In genomic region chr16:75421820-75422126, GRCh38 we compare ENCODE assay signal across 15 cellular contexts. TPM values are rescaled to one million over a fixed set of nuclear protein-coding genes. Genes with fewer than 3 reads are reported as not detected.
A peak's percentile ranks its signal among the peaks of the same experiment; 100 is the strongest.
DNase-seq lines count a peak whose midpoint lies in the region; ATAC-seq, FAIRE-seq and TF ChIP-seq lines count a peak whose summit lies in the region.
"Had no signal": no experiment of that assay in that cellular context is flagged by ENCODE, and none has a peak within 500 bp of the region (broad histone marks: within the 10 kb centered on the region; RNA-seq: fewer than 3 reads in every experiment).

No MANE protein-coding gene starts in this region.

- TF ChIP-seq RAD21 in K562 (CRISPR knock-in tag; conservative IDR thresholded peaks at IDR 0.05 in 1 of 2, IDR thresholded peaks at IDR 0.05 in 1 of 2), result no peak

- ATAC-seq in CD4-positive, CD25-positive, alpha-beta regulatory T cell (ENCODE audit: low read depth in 2 of 2), result no peak
- no peak for ATAC-seq in K562
- no peak for ATAC-seq in HG02970 (IDR thresholded peaks at IDR 0.05; ENCODE audit: low FRiP score, unreplicated experiment)
- ATAC-seq in HG02938 (IDR thresholded peaks at IDR 0.05; ENCODE audit: unreplicated experiment), result no peak
- ATAC-seq in HG02981 (IDR thresholded peaks at IDR 0.05; ENCODE audit: unreplicated experiment), result no peak
- ATAC-seq: right cardiac atrium had no signal

- no peaks in the 10 kb centered on the region for H3K27me3 Mint-ChIP-seq in CD4-positive, CD25-positive, alpha-beta regulatory T cell

- no peak overlapping the region for H3K4me2 ChIP-seq in K562 (ENCODE audit: insufficient read depth, low read length)

- no peak for FAIRE-seq in K562 (lab: Jason Lieb, UNC)
- FAIRE-seq: colon had no signal

- no peak overlapping the region for H3K4me3 ChIP-seq in CD4-positive, CD25-positive, alpha-beta regulatory T cell (ENCODE audit: low read depth, low read length)
- H3K4me3 ChIP-seq in HEK293 (ENCODE audit: low read depth, low read length) (no peak overlapping the region), K562 (no peak overlapping the region), mucosa of stomach (ENCODE audit: low read length) (no peak overlapping the region)

- no peak for TF ChIP-seq EP300 in K562 (IDR thresholded peaks at IDR 0.05; ENCODE audit: low read length)

- H3K4me3 Mint-ChIP-seq in CD4-positive, CD25-positive, alpha-beta regulatory T cell, result no peak overlapping the region

- BruUV-seq in K562 (replicated peaks; lab: Mats Ljungman, UMichigan), result no TSS peak

- H4K20me1 ChIP-seq in K562 (replicated peaks; ENCODE audit: control insufficient read depth, insufficient read depth, low read length), result no peaks in the 10 kb centered on the region

- no peak for DNase-seq in CD4-positive, CD25-positive, alpha-beta regulatory T cell
- no peak for DNase-seq in K562 (ENCODE audit: extremely low read depth in 1 of 4, low spot score in 3 of 4)
- no peak for DNase-seq in stimulated activated CD4-positive, alpha-beta T cell treated with anti-CD3 and anti-CD28 coated beads, Interleukin-15, amount 100 ng/mL, for 24 hours
- DNase-seq: activated CD4-positive, alpha-beta T cell treated with anti-CD3 and anti-CD28 coated beads for 1 hour; activated naive CD4-positive, alpha-beta T cell treated with Interleukin-2 at 50 U/mL for 16 hours; HCEC 1CT; NCI-H1105 treated with DMSO at 0.1 percent for 48 hours; NCI-H345; right cardiac atrium had no signal

- no peaks in the 10 kb centered on the region for H3K9me1 ChIP-seq in K562 (ENCODE audit: control insufficient read depth, insufficient read depth, low read length)

- TF ChIP-seq CTCF in HEK293 (tag by site-specific recombination; IDR thresholded peaks at IDR 0.05), result no peak
- TF ChIP-seq CTCF in K562 (IDR thresholded peaks at IDR 0.05 in 2 of 3, conservative IDR thresholded peaks at IDR 0.05 in 1 of 3; ENCODE audit: insufficient read depth in 2 of 3, low read depth in 1 of 3, low read length in 3 of 3), result no peak

- H3K27ac Mint-ChIP-seq in CD4-positive, CD25-positive, alpha-beta regulatory T cell, result peak overlapping the region in 2 of 3 donors; percentile 59 to 77

- peaks cover 17 to 52% (median 27%) of the 10 kb centered on the region in 4 donors for H3K4me1 Mint-ChIP-seq in CD4-positive, CD25-positive, alpha-beta regulatory T cell

- intact Hi-C loops in K562 (cut with micrococcal nuclease), result loop anchor here (1.0 to 5.0 kb wide), 2 partner anchors 11 to 41 kb away; partner anchors contain the start of gene TMEM170A

- CTCF ChIA-PET in HEK293 (lab: Yijun Ruan, JAX), result no interaction called here
- CTCF ChIA-PET in K562 (lab: Yijun Ruan, JAX; ENCODE audit: low intra/inter-chr PET ratio), result no interaction called here

- H3K27ac ChIP-seq in CD4-positive, CD25-positive, alpha-beta regulatory T cell (ENCODE audit: insufficient read depth, low read length, poor library complexity, severe bottlenecking), result no peak overlapping the region
- no peak overlapping the region for H3K27ac ChIP-seq in HEK293 (ENCODE audit: extremely low read depth, low read depth, low read length)
- peak overlapping the region; percentile 29; the same call in 1 of the 3 replicates for H3K27ac ChIP-seq in K562 (ENCODE audit: extremely low read depth, low read depth, low read length)

- H2AFZ ChIP-seq in K562 (ENCODE audit: low read depth, low read length), result 0 out of 2 replicates have a peak overlapping the region, but pooled peaks have one; percentile 68

- no CpG with 5 or more reads among the region's 1 CpG for WGBS in K562 (ENCODE audit: insufficient coverage, low coverage, missing lambda C conversion rate)

- TF ChIP-seq POLR2A in K562 (conservative IDR thresholded peaks at IDR 0.05), result no peak

- H3K27me3 ChIP-seq in CD4-positive, CD25-positive, alpha-beta regulatory T cell (ENCODE audit: control insufficient read depth, insufficient read depth, low read length), result no peaks in the 10 kb centered on the region
- H3K27me3 ChIP-seq in K562 (ENCODE audit: control insufficient read depth in 2 of 2, insufficient read depth in 2 of 2, low read length in 2 of 2), result no peaks in the 10 kb centered on the region
- H3K27me3 ChIP-seq in mucosa of stomach (ENCODE audit: control insufficient read depth, insufficient read depth, low read length), result no peaks in the 10 kb centered on the region

- H3K36me3 Mint-ChIP-seq in CD4-positive, CD25-positive, alpha-beta regulatory T cell, result peaks cover 14% of the 10 kb centered on the region

- peaks cover 80% of the 10 kb centered on the region for H3K79me2 ChIP-seq in K562 (ENCODE audit: control insufficient read depth, insufficient read depth, low read length)

- no peaks in the 10 kb centered on the region for H3K9me3 ChIP-seq in CD4-positive, CD25-positive, alpha-beta regulatory T cell (ENCODE audit: control insufficient read depth in 2 of 2, low read length in 2 of 2)
- H3K9me3 ChIP-seq in HEK293 (ENCODE audit: control insufficient read depth, insufficient read depth, low read depth, low read length) (no peaks in the 10 kb centered on the region), K562 (replicated peaks; ENCODE audit: control insufficient read depth, insufficient read depth, low read depth, low read length) (no peaks in the 10 kb centered on the region), mucosa of stomach (ENCODE audit: control insufficient read depth, low read length) (no peaks in the 10 kb centered on the region)

- H3K9ac ChIP-seq in K562 (ENCODE audit: insufficient read depth in 1 of 2, low read depth in 2 of 2, low read length in 2 of 2) (no peak overlapping the region; a peak in 1 of 4 replicates), mucosa of stomach (ENCODE audit: low read length) (peak overlapping the region; percentile 30)

- POLR2A ChIA-PET in HEK293 (lab: Yijun Ruan, JAX), result interaction anchor here (1.2 to 1.6 kb wide), 2 partner anchors 11 to 12 kb away, joined by 3 to 10 read pairs; partner anchors contain the start of gene CFDP1
- POLR2A ChIA-PET in K562 (lab: Yijun Ruan, JAX), result interaction anchor here (0.6 to 1.9 kb wide), 3 partner anchors 9 to 200 kb away, joined by 3 to 12 read pairs (median 3); partner anchors contain the start of gene CFDP1

- in situ Hi-C loops in K562 (cut with MboI), result no loop called here

- H3K9me3 Mint-ChIP-seq in CD4-positive, CD25-positive, alpha-beta regulatory T cell, result no peaks in the 10 kb centered on the region

- no peaks in the 10 kb centered on the region for H3K36me3 ChIP-seq in CD4-positive, CD25-positive, alpha-beta regulatory T cell (ENCODE audit: control insufficient read depth, insufficient read depth, low read length)
- H3K36me3 ChIP-seq in HEK293 (ENCODE audit: control insufficient read depth in 2 of 2, insufficient read depth in 1 of 2, low read length in 2 of 2) (no peaks in the 10 kb centered on the region; a peak in 1 of 3 replicates), K562 (ENCODE audit: control insufficient read depth, insufficient read depth, low read length) (no peaks in the 10 kb centered on the region), mucosa of stomach (ENCODE audit: control insufficient read depth, insufficient read depth, low read length) (no peaks in the 10 kb centered on the region)

- H3K4me1 ChIP-seq in CD4-positive, CD25-positive, alpha-beta regulatory T cell (ENCODE audit: control insufficient read depth, insufficient read depth, low read length, poor library complexity, severe bottlenecking), result peaks cover 15% of the 10 kb centered on the region
- H3K4me1 ChIP-seq in HEK293 (ENCODE audit: control insufficient read depth, insufficient read depth, low read length), result peaks cover 12% of the 10 kb centered on the region
- peaks cover 4 to 8% of the 10 kb centered on the region in 2 experiments; a peak in 4 of 5 replicates for H3K4me1 ChIP-seq in K562 (replicated peaks in 1 of 2; ENCODE audit: control insufficient read depth in 2 of 2, insufficient read depth in 2 of 2, low read length in 2 of 2)
- H3K4me1 ChIP-seq in mucosa of stomach (ENCODE audit: control insufficient read depth, insufficient read depth, low read length), result peaks cover 11% of the 10 kb centered on the region

RNA-seq across cellular contexts. Expression of gene CFDP1, which starts 11.5 kb away (rescaled TPM):
- 41.7 TPM for total RNA-seq in CD4-positive, CD25-positive, alpha-beta regulatory T cell
- 10 to 100 TPM; 32.0 to 63.8 (median 37.2) TPM for polyA plus RNA-seq in CD4-positive, CD25-positive, alpha-beta regulatory T cell
- total RNA-seq in K562 (2011; cell fraction: chromatin; rRNA removed; ENCODE audit: low replicate concordance), result 50.7 and 123 TPM in 2 replicates
- total RNA-seq in K562 (2011; cell fraction: nucleolus; rRNA removed), result 30.4 and 36.8 TPM in 2 replicates
- 80.4 and 108 TPM in 2 replicates for total RNA-seq in K562 (2011; cell fraction: nucleoplasm; rRNA removed)
- total RNA-seq in K562 (2014; rRNA removed), result 40.0 and 43.7 TPM in 2 replicates
- 70.4 and 73.6 TPM in 2 replicates for total RNA-seq in K562 (2014; rRNA removed; fragmentation: Illumina TruSeq; extraction: Trizol)
- total RNA-seq in K562 (2015; rRNA removed; fragmentation: Illumina TruSeq; extraction: Trizol), result 76.7 and 77.1 TPM in 2 replicates
- total RNA-seq in K562 (2021), result 30.3 and 31.5 TPM in 2 replicates
- 29.2 and 44.3 TPM in 2 replicates for polyA plus RNA-seq in K562 (2011; rRNA removed)
- 6.2 and 13.8 TPM in 2 replicates for polyA plus RNA-seq in K562 (2011; cell fraction: cytosol; rRNA removed)
- polyA plus RNA-seq in K562 (2011; cell fraction: nucleus; rRNA removed), result 10.1 and 10.6 TPM in 2 replicates
- 33.8 and 53.4 TPM in 2 replicates for polyA plus RNA-seq in K562 (2012)
- 61.1 and 78.4 TPM in 2 replicates for polyA plus RNA-seq in K562 (2014; fragmentation: Illumina TruSeq; extraction: Trizol)
- polyA plus RNA-seq in K562 (2014; fragmentation: Nextera tagmentation; extraction: Ambion mirVana), result 10 to 100 TPM; 33.4 to 61.7 TPM
- polyA plus RNA-seq in K562 (2014; rRNA removed), result 57.5 and 65.0 TPM in 2 replicates
- polyA minus RNA-seq in K562 (2011; rRNA and poly(A)+ RNA removed), result 40.5 and 47.0 TPM in 2 replicates
- 7.4 and 16.0 TPM in 2 replicates for polyA minus RNA-seq in K562 (2011; cell fraction: cytosol; rRNA and poly(A)+ RNA removed)
- 16.4 and 24.8 TPM in 2 replicates for polyA minus RNA-seq in K562 (2011; cell fraction: nucleus; rRNA and poly(A)+ RNA removed)

RNA-seq across cellular contexts. Expression of gene TMEM170A, which starts 42.7 kb away (rescaled TPM):
- 45.1 TPM for total RNA-seq in CD4-positive, CD25-positive, alpha-beta regulatory T cell
- polyA plus RNA-seq in CD4-positive, CD25-positive, alpha-beta regulatory T cell, result 10 to 100 TPM; 34.8 to 41.0 (median 38.1) TPM
- 30.7 and 44.8 TPM in 2 replicates for total RNA-seq in K562 (2011; cell fraction: chromatin; rRNA removed; ENCODE audit: low replicate concordance)
- total RNA-seq in K562 (2011; cell fraction: nucleolus; rRNA removed), result 22.4 and 25.5 TPM in 2 replicates
- total RNA-seq in K562 (2011; cell fraction: nucleoplasm; rRNA removed), result 32.1 and 44.1 TPM in 2 replicates
- total RNA-seq in K562 (2014; rRNA removed), result 11.3 and 15.0 TPM in 2 replicates
- 17.6 and 18.2 TPM in 2 replicates for total RNA-seq in K562 (2014; rRNA removed; fragmentation: Illumina TruSeq; extraction: Trizol)
- total RNA-seq in K562 (2015; rRNA removed; fragmentation: Illumina TruSeq; extraction: Trizol), result 18.4 and 19.0 TPM in 2 replicates
- 16.6 and 18.0 TPM in 2 replicates for total RNA-seq in K562 (2021)
- polyA plus RNA-seq in K562 (2011; rRNA removed), result 28.3 and 30.2 TPM in 2 replicates
- 11.9 and 20.5 TPM in 2 replicates for polyA plus RNA-seq in K562 (2011; cell fraction: cytosol; rRNA removed)
- polyA plus RNA-seq in K562 (2011; cell fraction: nucleus; rRNA removed), result 13.3 and 13.8 TPM in 2 replicates
- polyA plus RNA-seq in K562 (2012), result 9.2 and 10.2 TPM in 2 replicates
- polyA plus RNA-seq in K562 (2014; fragmentation: Illumina TruSeq; extraction: Trizol), result 9.2 and 11.2 TPM in 2 replicates
- 1 to 10 TPM; 6.1 to 7.3 TPM for polyA plus RNA-seq in K562 (2014; fragmentation: Nextera tagmentation; extraction: Ambion mirVana)
- polyA plus RNA-seq in K562 (2014; rRNA removed), result 10.0 and 10.2 TPM in 2 replicates
- polyA minus RNA-seq in K562 (2011; rRNA and poly(A)+ RNA removed), result 27.1 and 27.2 TPM in 2 replicates
- polyA minus RNA-seq in K562 (2011; cell fraction: cytosol; rRNA and poly(A)+ RNA removed), result 10.6 and 13.2 TPM in 2 replicates
- 8.9 and 17.3 TPM in 2 replicates for polyA minus RNA-seq in K562 (2011; cell fraction: nucleus; rRNA and poly(A)+ RNA removed)
